In genomic region chr9:34124923-34125322, GRCh38 we compare ENCODE assay signal across 8 cellular contexts. TPM values are rescaled to one million over a fixed set of nuclear protein-coding genes. Genes with fewer than 3 reads are reported as not detected.
DNase-seq lines count a peak whose midpoint lies in the region; ATAC-seq and TF ChIP-seq lines count a peak whose summit lies in the region.

No MANE protein-coding gene starts in this region.

- H4K8ac ChIP-seq in H9 (replicated peaks; ENCODE audit: insufficient read length, low read depth, low read length) = no peak overlapping the region

- H3K36me3 ChIP-seq in adrenal gland (replicated peaks in 1 of 2) (peaks cover 0 to 19% of the 10 kb centered on the region in 2 donors), lung (ENCODE audit: control insufficient read depth in 2 of 2, insufficient read depth in 2 of 2, low read length in 2 of 2) (peaks cover 0 to 6% of the 10 kb centered on the region in 2 donors)

- H4K5ac ChIP-seq in H9 (ENCODE audit: insufficient read length, low read depth, low read length) = no peak overlapping the region

- WGBS in H9 (ENCODE audit: extremely low coverage, insufficient read length, low lambda C conversion rate) = no CpG with 5 or more reads among the region's 6 CpGs
- 20 to 32% (median 26%) methylated on average over 6 of the region's 6 CpGs for WGBS in adrenal gland, 4 donors
- WGBS in lung, 2 donors = 13 to 20% methylated on average over 6 of the region's 6 CpGs

- no peak overlapping the region for H2BK15ac ChIP-seq in H9 (ENCODE audit: low read depth, low read length)

- no peak for TF ChIP-seq CTCF in 22Rv1 (IDR thresholded peaks at IDR 0.05)
- no peak for TF ChIP-seq CTCF in H9 (conservative IDR thresholded peaks at IDR 0.05)
- no peak for TF ChIP-seq CTCF in adrenal gland (IDR thresholded peaks at IDR 0.05)
- no peak for TF ChIP-seq CTCF in lung (IDR thresholded peaks at IDR 0.05; ENCODE audit: control extremely low read depth, extremely low read depth)

- no peaks in the 10 kb centered on the region for H4K20me1 ChIP-seq in H9 (ENCODE audit: control insufficient read depth, insufficient read depth, insufficient read length)

- H3K4me2 ChIP-seq in H9 (ENCODE audit: insufficient read depth, insufficient read length, low read length) = peak overlapping the region; percentile 98

- no peak overlapping the region for H3K14ac ChIP-seq in H9 (ENCODE audit: insufficient read depth, low read length)

- TF ChIP-seq POLR2A in adrenal gland (IDR thresholded peaks at IDR 0.05) = peak in 1 of 2 donors; percentile 26

- H2BK120ac ChIP-seq in H9 (ENCODE audit: low read depth, low read length, poor library complexity, severe bottlenecking) = no peak overlapping the region

- DNase-seq in H9 (no peak), adrenal gland (no peak), lung (ENCODE audit: low spot score) (peak; percentile 41), NCI-H1694 (lab: John Stamatoyannopoulos, UW) (no peak), D341Med (ENCODE audit: low spot score) (no peak)

- no peak overlapping the region for H3K4ac ChIP-seq in H9 (ENCODE audit: low read depth, low read length)

- H3K23me2 ChIP-seq in H9 (ENCODE audit: insufficient read length, low read depth, low read length, poor library complexity, severe bottlenecking) = peaks cover 11% of the 10 kb centered on the region

- no peak overlapping the region for H2AFZ ChIP-seq in H9 (ENCODE audit: low read length)

- no peaks in the 10 kb centered on the region for H3K9me3 ChIP-seq in H9 (ENCODE audit: control insufficient read depth, low read depth, low read length)
- H3K9me3 ChIP-seq in adrenal gland (replicated peaks in 1 of 3) = no peaks in the 10 kb centered on the region
- no peaks in the 10 kb centered on the region for H3K9me3 ChIP-seq in lung (ENCODE audit: control insufficient read depth in 2 of 2, insufficient read depth in 1 of 2, low read length in 1 of 2)

- no peak overlapping the region for H2BK5ac ChIP-seq in H9 (ENCODE audit: insufficient read length, low read length)

- no peaks in the 10 kb centered on the region; a peak in 1 of 5 replicates for H3K9me3 Mint-ChIP-seq in H9

- H3K4me1 ChIP-seq in H9 (ENCODE audit: insufficient read depth, low read length) (peaks cover 4% of the 10 kb centered on the region; the same call in 1 of the 2 replicates), adrenal gland (replicated peaks in 1 of 2) (peaks cover 49 to 60% of the 10 kb centered on the region in 2 donors), lung (ENCODE audit: control insufficient read depth in 2 of 2, insufficient read depth in 2 of 2, low read length in 2 of 2) (peaks cover 5 to 17% of the 10 kb centered on the region in 2 donors)

- H2AK5ac ChIP-seq in H9 (ENCODE audit: insufficient read length, low read length) = no peak overlapping the region

- intact Hi-C loops in adrenal gland (cut with DNase I) = loop anchor here in 1 of 2 donors (10.0 kb wide), 2 partner anchors 50 to 130 kb away; partner anchors contain the start of gene UBAP1

- H3K56ac ChIP-seq in H9 (ENCODE audit: insufficient read length, low read depth, low read length) = no peak overlapping the region

- peak overlapping the region; percentile 92 to 98 for H3K4me3 Mint-ChIP-seq in H9

- H2BK20ac ChIP-seq in H9 (ENCODE audit: low read depth, low read length, poor library complexity, severe bottlenecking) = no peak overlapping the region

- H3K4me3 ChIP-seq in adrenal gland (peak overlapping the region in 2 of 4 donors; percentile 72 to 80), lung (peak overlapping the region; percentile 29)

- peaks cover 15 to 25% of the 10 kb centered on the region in 2 experiments for H3K4me1 Mint-ChIP-seq in H9

- peaks cover 20 to 42% (median 37%) of the 10 kb centered on the region in 3 experiments; a peak in 6 of 7 replicates for H3K36me3 Mint-ChIP-seq in H9 (ENCODE audit: insufficient read depth in 1 of 3, low read depth in 3 of 3)

- no peak overlapping the region for H3K9ac ChIP-seq in H9 (ENCODE audit: extremely low read depth, insufficient read length, low read length)

- H3K79me1 ChIP-seq in H9 (ENCODE audit: insufficient read depth, low read depth, low read length, poor library complexity, severe bottlenecking) = peaks cover 8% of the 10 kb centered on the region

- H3K27me3 ChIP-seq in H9 (ENCODE audit: insufficient read depth, low read length) (no peaks in the 10 kb centered on the region), adrenal gland (no peaks in the 10 kb centered on the region), lung (ENCODE audit: control insufficient read depth, insufficient read depth) (no peaks in the 10 kb centered on the region)

- peak overlapping the region; percentile 21 to 71 (median 30); a peak in 5 of 7 replicates for H3K27ac Mint-ChIP-seq in H9

- ATAC-seq in lung (ENCODE audit: insufficient read depth, low FRiP score) = peak; percentile 14
- ATAC-seq in GM18858 (IDR thresholded peaks at IDR 0.05; ENCODE audit: unreplicated experiment) = no peak
- no peak for ATAC-seq in GM21717 (IDR thresholded peaks at IDR 0.05; ENCODE audit: unreplicated experiment)

- H3K18ac ChIP-seq in H9 (ENCODE audit: insufficient read length, low read depth, low read length) = no peak overlapping the region

- H3K79me2 ChIP-seq in H9 (ENCODE audit: insufficient read depth, low read length) = peaks cover 11% of the 10 kb centered on the region; the same call in 1 of the 2 replicates

- no peak overlapping the region for H4K91ac ChIP-seq in H9 (ENCODE audit: insufficient read length, low read depth, low read length)

- peak overlapping the region; percentile 89 for H3K27ac ChIP-seq in 22Rv1
- H3K27ac ChIP-seq in H9 (ENCODE audit: insufficient read length, low read depth, low read length) = no peak overlapping the region
- peak overlapping the region in 3 of 5 donors; percentile 88 to 96 (median 92) for H3K27ac ChIP-seq in adrenal gland
- peak overlapping the region in 1 of 2 donors; percentile 77 for H3K27ac ChIP-seq in lung (ENCODE audit: low read depth in 1 of 2, low read length in 1 of 2)

- no peak overlapping the region for H2BK12ac ChIP-seq in H9 (ENCODE audit: insufficient read length, low read depth, low read length)

- H3K27me3 Mint-ChIP-seq in H9 (ENCODE audit: low read depth) = no peaks in the 10 kb centered on the region

- no peak overlapping the region for H3K23ac ChIP-seq in H9 (ENCODE audit: insufficient read length, low read depth, low read length)

- no peak overlapping the region for H3T11ph ChIP-seq in H9 (ENCODE audit: low read length)

RNA-seq across cellular contexts. Expression of gene DCAF12, which starts 1.6 kb away (rescaled TPM):
- total RNA-seq in H9 (2021) = 32.7 and 33.6 TPM in 2 replicates
- 10 to 100 TPM; 45.0 to 74.9 (median 65.2) TPM for total RNA-seq in adrenal gland
- polyA plus RNA-seq in adrenal gland = 10 to 100 TPM; 15.1 to 88.3 (median 15.8) TPM
- 10 to 100 TPM; 34.3 to 53.1 TPM for total RNA-seq in lung
- polyA plus RNA-seq in lung = 10 to 100 TPM; 14.1 to 25.3 TPM

RNA-seq across cellular contexts. Expression of gene UBAP1, which starts 53.9 kb away (rescaled TPM):
- 32.1 and 32.6 TPM in 2 replicates for total RNA-seq in H9 (2021)
- total RNA-seq in adrenal gland = 10 to 100 TPM; 63.6 to 91.7 (median 83.5) TPM
- 100 to 1,000 TPM in 1 of 3 donors, 10 to 100 TPM in 2; 34.8 to 146 (median 37.7) TPM for polyA plus RNA-seq in adrenal gland
- total RNA-seq in lung = 10 to 100 TPM; 39.2 to 46.4 TPM
- polyA plus RNA-seq in lung = 10 to 100 TPM; 25.6 to 53.9 TPM
